In genomic region chr1:161749509-161750407, GRCh38 we compare ENCODE assay signal across 1 cellular context.
A peak's percentile ranks its signal among the peaks of the same experiment; 100 is the strongest.
TF ChIP-seq lines count a peak whose summit lies in the region.

Gene DUSP12, plus strand, starts transcription at chr1:161749786. Its CDS starts 16 bp downstream, at chr1:161749802.

TF ChIP-seq in K562, 482 proteins besides CTCF, POLR2A, EP300 and RAD21 (continued from another document):
- TF ChIP-seq CREB5 (CRISPR knock-in tag; IDR thresholded peaks at IDR 0.05) (no peak), ZNF224 (CRISPR knock-in tag; IDR thresholded peaks at IDR 0.05) (no peak), ZNF507 (tag; conservative IDR thresholded peaks at IDR 0.05) (no peak), NELFE (IDR thresholded peaks at IDR 0.05; ENCODE audit: insufficient read depth, insufficient read length) (no peak), ZC3H8 (IDR thresholded peaks at IDR 0.05) (no peak), TRIM24 (IDR thresholded peaks at IDR 0.05) (0 out of 4 replicates have a peak, but pooled peaks of 1 of the 2 experiments have one; percentile 9), SMAD1 (IDR thresholded peaks at IDR 0.05; ENCODE audit: low read depth, low read length, partially characterized antibody) (peak; percentile 52), ASH1L (IDR thresholded peaks at IDR 0.05; ENCODE audit: borderline replicate concordance, low read depth, partially characterized antibody) (no peak), HNRNPK (IDR thresholded peaks at IDR 0.05; ENCODE audit: low read depth, low read length, poor library complexity, severe bottlenecking) (no peak), ATF6 (CRISPR knock-in tag; IDR thresholded peaks at IDR 0.05) (no peak), DEAF1 (CRISPR knock-in tag; IDR thresholded peaks at IDR 0.05) (no peak), CHD1 (IDR thresholded peaks at IDR 0.05; ENCODE audit: low read length) (peak; percentile 84), SRSF1 (IDR thresholded peaks at IDR 0.05; ENCODE audit: low read depth, low read length) (no peak), SP1 (CRISPR knock-in tag; IDR thresholded peaks at IDR 0.05) (peak; percentile 85), ZNF197 (CRISPR knock-in tag; IDR thresholded peaks at IDR 0.05; ENCODE audit: low read depth) (no peak), ZNF398 (CRISPR knock-in tag; IDR thresholded peaks at IDR 0.05) (no peak), ETS2 (tag; IDR thresholded peaks at IDR 0.05; ENCODE audit: borderline replicate concordance, poor library complexity, severe bottlenecking) (no peak), TBL1XR1 (IDR thresholded peaks at IDR 0.05; ENCODE audit: low read length in 2 of 2) (peak in 1 of 2 experiments; percentile 31; a peak in 1 of 4 replicates), ZNF347 (CRISPR knock-in tag; IDR thresholded peaks at IDR 0.05; ENCODE audit: low read depth) (no peak), KLF1 (tag; IDR thresholded peaks at IDR 0.05) (no peak), HDAC2 (IDR thresholded peaks at IDR 0.05) (peak; percentile 83), RBM25 (IDR thresholded peaks at IDR 0.05; ENCODE audit: low read depth, low read length, severe bottlenecking) (no peak), ZBTB7A (IDR thresholded peaks at IDR 0.05; ENCODE audit: borderline replicate concordance, control insufficient read depth, low read depth, low read length) (peak; percentile 82; the same call in 1 of the 2 replicates), SFPQ (IDR thresholded peaks at IDR 0.05; ENCODE audit: low read depth, low read length) (no peak), RNF219 (CRISPR knock-in tag; IDR thresholded peaks at IDR 0.05) (no peak), RBM22 (IDR thresholded peaks at IDR 0.05; ENCODE audit: low read depth, low read length, poor library complexity, severe bottlenecking) (peak; percentile 54), ZNF79 (CRISPR knock-in tag; IDR thresholded peaks at IDR 0.05; ENCODE audit: low read depth) (no peak), PHF20 (IDR thresholded peaks at IDR 0.05; ENCODE audit: partially characterized antibody) (peak; percentile 84), POLR2B (IDR thresholded peaks at IDR 0.05; ENCODE audit: low read depth, partially characterized antibody) (peak; percentile 82), ZNF140 (CRISPR knock-in tag; IDR thresholded peaks at IDR 0.05) (no peak), SAFB2 (IDR thresholded peaks at IDR 0.05; ENCODE audit: borderline replicate concordance, low read depth, low read length, severe bottlenecking) (no peak), TCF7 (IDR thresholded peaks at IDR 0.05; ENCODE audit: borderline replicate concordance) (no peak), NFE2L1 (tag; IDR thresholded peaks at IDR 0.05; ENCODE audit: borderline replicate concordance, low read depth) (no peak), NBN (IDR thresholded peaks at IDR 0.05; ENCODE audit: low read depth) (peak; percentile 62), PTTG1 (tag; IDR thresholded peaks at IDR 0.05; ENCODE audit: low read depth) (no peak), NCOA6 (IDR thresholded peaks at IDR 0.05) (peak; percentile 40; the same call in 1 of the 2 replicates), CHAMP1 (IDR thresholded peaks at IDR 0.05) (peak; percentile 41; the same call in 1 of the 2 replicates), PCBP2 (IDR thresholded peaks at IDR 0.05; ENCODE audit: low read depth, low read length, poor library complexity, severe bottlenecking) (no peak), KLF6 (CRISPR knock-in tag; IDR thresholded peaks at IDR 0.05; ENCODE audit: borderline replicate concordance) (0 out of 2 replicates have a peak, but pooled peaks have one; percentile 35), ZNF586 (CRISPR knock-in tag; conservative IDR thresholded peaks at IDR 0.05) (no peak), ZBTB26 (CRISPR knock-in tag; IDR thresholded peaks at IDR 0.05) (no peak), SIRT6 (IDR thresholded peaks at IDR 0.05; ENCODE audit: low read depth, low read length) (no peak), LARP7 (IDR thresholded peaks at IDR 0.05) (0 out of 2 replicates have a peak, but pooled peaks have one; percentile 32), FOXA3 (CRISPR knock-in tag; conservative IDR thresholded peaks at IDR 0.05 in 1 of 2, IDR thresholded peaks at IDR 0.05 in 1 of 2) (no peak), CCAR2 (IDR thresholded peaks at IDR 0.05; ENCODE audit: low read depth, low read length) (no peak), STAT5B (CRISPR knock-in tag; IDR thresholded peaks at IDR 0.05) (no peak), E2F1 (CRISPR knock-in tag; IDR thresholded peaks at IDR 0.05) (peak; percentile 62; the same call in 1 of the 2 replicates)
TF ChIP-seq in K562: peak in this region for 164.
